ENCODE assay signal across 13 cellular contexts in genomic region chr5:80516826-80517225, GRCh38. TPM values are rescaled to one million over a fixed set of nuclear protein-coding genes. Genes with fewer than 3 reads are reported as not detected.
DNase-seq lines count a peak whose midpoint lies in the region; TF ChIP-seq lines count a peak whose summit lies in the region.
"Had no signal": no experiment of that assay in that cellular context is flagged by ENCODE, and none has a peak within 500 bp of the region (broad histone marks: within the 10 kb centered on the region; RNA-seq: fewer than 3 reads in every experiment).

No MANE protein-coding gene starts in this region.

- H3K9me3 ChIP-seq in adrenal gland (replicated peaks in 1 of 3), result no peaks in the 10 kb centered on the region
- H3K9me3 ChIP-seq: thoracic aorta had no signal

- H3K4me1 Mint-ChIP-seq in activated CD4-positive, alpha-beta memory T cell treated with anti-CD3 and anti-CD28 coated beads for 36 hours (ENCODE audit: low read depth), result peaks cover 4% of the 10 kb centered on the region
- no peaks in the 10 kb centered on the region for H3K4me1 Mint-ChIP-seq in activated CD4-positive, alpha-beta memory T cell treated with anti-CD3 and anti-CD28 coated beads, Interleukin-2, amount 10 ng/mL, durations not matched to agents 7 days and 5 days
- no peaks in the 10 kb centered on the region for H3K4me1 Mint-ChIP-seq in type B pancreatic cell (ENCODE audit: unreplicated experiment)
- H3K4me1 Mint-ChIP-seq: IgD-negative memory B cell had no signal

- POLR2A ChIA-PET in activated CD4-positive, alpha-beta memory T cell treated with anti-CD3 and anti-CD28 coated beads for 36 hours (lab: Charles Lee), result interaction anchor here (1.2 kb wide), 1 partner anchor 10 kb away, joined by 3 read pairs; no protein-coding TSS in a partner anchor
- POLR2A ChIA-PET in activated CD4-positive, alpha-beta memory T cell treated with anti-CD3 and anti-CD28 coated beads, Interleukin-2, amount 10 ng/mL, durations not matched to agents 7 days and 5 days (lab: Charles Lee), result no interaction called here

- H3K4me3 ChIP-seq in adrenal gland, result no peak overlapping the region
- H3K4me3 ChIP-seq: thoracic aorta had no signal

- no peak overlapping the region for H3K4me3 Mint-ChIP-seq in activated CD4-positive, alpha-beta memory T cell treated with anti-CD3 and anti-CD28 coated beads for 36 hours
- H3K4me3 Mint-ChIP-seq in activated CD4-positive, alpha-beta memory T cell treated with anti-CD3 and anti-CD28 coated beads, Interleukin-2, amount 10 ng/mL, durations not matched to agents 7 days and 5 days, result no peak overlapping the region
- H3K4me3 Mint-ChIP-seq in type B pancreatic cell, result no peak overlapping the region
- H3K4me3 Mint-ChIP-seq: IgD-negative memory B cell had no signal

- no peaks in the 10 kb centered on the region for H3K4me1 ChIP-seq in adrenal gland (replicated peaks in 1 of 2)

- H3K9me3 Mint-ChIP-seq in activated CD4-positive, alpha-beta memory T cell treated with anti-CD3 and anti-CD28 coated beads for 36 hours, result no peaks in the 10 kb centered on the region
- H3K9me3 Mint-ChIP-seq in activated CD4-positive, alpha-beta memory T cell treated with anti-CD3 and anti-CD28 coated beads, Interleukin-2, amount 10 ng/mL, durations not matched to agents 7 days and 5 days, result no peaks in the 10 kb centered on the region
- H3K9me3 Mint-ChIP-seq in type B pancreatic cell, result no peaks in the 10 kb centered on the region
- H3K9me3 Mint-ChIP-seq: IgD-negative memory B cell had no signal

- no peaks in the 10 kb centered on the region for H3K27me3 Mint-ChIP-seq in activated CD4-positive, alpha-beta memory T cell treated with anti-CD3 and anti-CD28 coated beads for 36 hours
- H3K27me3 Mint-ChIP-seq in activated CD4-positive, alpha-beta memory T cell treated with anti-CD3 and anti-CD28 coated beads, Interleukin-2, amount 10 ng/mL, durations not matched to agents 7 days and 5 days, result no peaks in the 10 kb centered on the region
- no peaks in the 10 kb centered on the region for H3K27me3 Mint-ChIP-seq in type B pancreatic cell
- H3K27me3 Mint-ChIP-seq: IgD-negative memory B cell, progenitor cell of endocrine pancreas had no signal

- TF ChIP-seq POLR2A in adrenal gland (IDR thresholded peaks at IDR 0.05), result no peak

- CTCF ChIA-PET in activated CD4-positive, alpha-beta memory T cell treated with anti-CD3 and anti-CD28 coated beads for 36 hours (lab: Charles Lee), result no interaction called here
- CTCF ChIA-PET in activated CD4-positive, alpha-beta memory T cell treated with anti-CD3 and anti-CD28 coated beads, Interleukin-2, amount 10 ng/mL, durations not matched to agents 7 days and 5 days (lab: Charles Lee), result no interaction called here

- no peaks in the 10 kb centered on the region for H3K27me3 ChIP-seq in adrenal gland

- H3K36me3 ChIP-seq in adrenal gland (replicated peaks in 1 of 2), result no peaks in the 10 kb centered on the region
- H3K36me3 ChIP-seq: thoracic aorta had no signal

- no peak overlapping the region for H3K27ac ChIP-seq in adrenal gland
- H3K27ac ChIP-seq: C4-2B, thoracic aorta had no signal

- H3K27ac Mint-ChIP-seq in activated CD4-positive, alpha-beta memory T cell treated with anti-CD3 and anti-CD28 coated beads for 36 hours, result no peak overlapping the region
- H3K27ac Mint-ChIP-seq in activated CD4-positive, alpha-beta memory T cell treated with anti-CD3 and anti-CD28 coated beads, Interleukin-2, amount 10 ng/mL, durations not matched to agents 7 days and 5 days, result no peak overlapping the region
- H3K27ac Mint-ChIP-seq in type B pancreatic cell, result no peak overlapping the region
- H3K27ac Mint-ChIP-seq: IgD-negative memory B cell, progenitor cell of endocrine pancreas had no signal

- intact Hi-C loops in activated CD4-positive, alpha-beta memory T cell treated with anti-CD3 and anti-CD28 coated beads for 36 hours (cut with micrococcal nuclease), result no loop called here
- intact Hi-C loops in adrenal gland (cut with DNase I), result no loop called here

- peak; percentile 50 for DNase-seq in activated CD4-positive, alpha-beta memory T cell treated with anti-CD3 and anti-CD28 coated beads for 36 hours
- DNase-seq in activated CD4-positive, alpha-beta memory T cell treated with anti-CD3 and anti-CD28 coated beads, Interleukin-2, amount 10 ng/mL, durations not matched to agents 7 days and 5 days, result no peak
- peak; percentile 35 for DNase-seq in HT-29 (ENCODE audit: low spot score)
- peak; percentile 85 for DNase-seq in dermis blood vessel endothelial cell
- peak in 2 of 3 donors; percentile 4 to 17 for DNase-seq in stimulated activated CD4-positive, alpha-beta T cell treated with anti-CD3 and anti-CD28 coated beads, TNF-alpha, amount 100 ng/mL, for 48 hours (ENCODE audit: low read depth in 3 of 3)
- DNase-seq in ecto neural progenitor cell (ENCODE audit: low spot score), result no peak
- DNase-seq in type B pancreatic cell (ENCODE audit: extremely low spot score, unreplicated experiment), result no peak
- DNase-seq in adrenal gland, result no peak
- DNase-seq: OCI-M1 had no signal

- WGBS in adrenal gland, 4 donors, result 67 to 90% (median 87%) methylated on average over 4 of the region's 4 CpGs

- no peaks in the 10 kb centered on the region for H3K36me3 Mint-ChIP-seq in activated CD4-positive, alpha-beta memory T cell treated with anti-CD3 and anti-CD28 coated beads for 36 hours
- H3K36me3 Mint-ChIP-seq in activated CD4-positive, alpha-beta memory T cell treated with anti-CD3 and anti-CD28 coated beads, Interleukin-2, amount 10 ng/mL, durations not matched to agents 7 days and 5 days (ENCODE audit: low read depth), result no peaks in the 10 kb centered on the region
- H3K36me3 Mint-ChIP-seq in type B pancreatic cell, result peaks cover 7% of the 10 kb centered on the region
- H3K36me3 Mint-ChIP-seq: IgD-negative memory B cell had no signal

- no peak for TF ChIP-seq CTCF in type B pancreatic cell (conservative IDR thresholded peaks at IDR 0.05)
- no peak for TF ChIP-seq CTCF in adrenal gland (IDR thresholded peaks at IDR 0.05)

RNA-seq across cellular contexts. Expression of gene FAM151B, which starts 28.9 kb away (rescaled TPM):
- under 1 TPM; 0.24 to 0.27 TPM for total RNA-seq in activated CD4-positive, alpha-beta memory T cell treated with anti-CD3 and anti-CD28 coated beads for 36 hours
- total RNA-seq in activated CD4-positive, alpha-beta memory T cell treated with anti-CD3 and anti-CD28 coated beads, Interleukin-2, amount 10 ng/mL, durations not matched to agents 7 days and 5 days, result under 1 TPM in 1 of 2 experiments, not detected in 1; 0.28 TPM
- total RNA-seq in HT-29 (2014; rRNA removed; shearing (Covaris generic)), result 1.5 and 1.6 TPM in 2 replicates
- total RNA-seq in dermis blood vessel endothelial cell, result 2.6 and 3.0 TPM in 2 replicates
- total RNA-seq in type B pancreatic cell (ENCODE audit: low replicate concordance), result 2.9 and 3.0 TPM in 2 replicates
- total RNA-seq in adrenal gland, result 1 to 10 TPM; 1.3 to 5.7 (median 4.0) TPM
- 1 to 10 TPM; 1.1 to 3.3 (median 3.2) TPM for polyA plus RNA-seq in adrenal gland
- polyA plus RNA-seq: IgD-negative memory B cell had no signal

RNA-seq across cellular contexts. Expression of gene ANKRD34B, which starts 53.3 kb away (rescaled TPM):
- total RNA-seq in activated CD4-positive, alpha-beta memory T cell treated with anti-CD3 and anti-CD28 coated beads for 36 hours, result not detected
- total RNA-seq in activated CD4-positive, alpha-beta memory T cell treated with anti-CD3 and anti-CD28 coated beads, Interleukin-2, amount 10 ng/mL, durations not matched to agents 7 days and 5 days, result not detected
- total RNA-seq in HT-29 (2014; rRNA removed; shearing (Covaris generic)), result not detected in 2 replicates
- total RNA-seq in dermis blood vessel endothelial cell, result not detected in 2 replicates
- total RNA-seq in type B pancreatic cell (ENCODE audit: low replicate concordance), result 0.07 and 0.19 TPM in 2 replicates
- total RNA-seq in adrenal gland, result not detected
- under 1 TPM in 2 of 3 donors, not detected in 1; 0.04 to 0.08 TPM for polyA plus RNA-seq in adrenal gland
- total RNA-seq: thoracic aorta had no signal
- polyA plus RNA-seq: IgD-negative memory B cell had no signal

Comparison
In these comparisons a context has a peak if more than half of its experiments do, and no peak if none do; other contexts are left out.
1. DNase-seq: peak in activated CD4-positive, alpha-beta memory T cell treated with anti-CD3 and anti-CD28 coated beads for 36 hours (single experiment), HT-29 (single experiment), dermis blood vessel endothelial cell (single experiment) and stimulated activated CD4-positive, alpha-beta T cell treated with anti-CD3 and anti-CD28 coated beads, TNF-alpha, amount 100 ng/mL, for 48 hours (2 of 3); none in activated CD4-positive, alpha-beta memory T cell treated with anti-CD3 and anti-CD28 coated beads, Interleukin-2, amount 10 ng/mL, durations not matched to agents 7 days and 5 days (single experiment), ecto neural progenitor cell (single experiment), type B pancreatic cell (single experiment) and adrenal gland (0 of 7).